ENCODE assay signal across 25 cellular contexts in the genomic region with DNA sequence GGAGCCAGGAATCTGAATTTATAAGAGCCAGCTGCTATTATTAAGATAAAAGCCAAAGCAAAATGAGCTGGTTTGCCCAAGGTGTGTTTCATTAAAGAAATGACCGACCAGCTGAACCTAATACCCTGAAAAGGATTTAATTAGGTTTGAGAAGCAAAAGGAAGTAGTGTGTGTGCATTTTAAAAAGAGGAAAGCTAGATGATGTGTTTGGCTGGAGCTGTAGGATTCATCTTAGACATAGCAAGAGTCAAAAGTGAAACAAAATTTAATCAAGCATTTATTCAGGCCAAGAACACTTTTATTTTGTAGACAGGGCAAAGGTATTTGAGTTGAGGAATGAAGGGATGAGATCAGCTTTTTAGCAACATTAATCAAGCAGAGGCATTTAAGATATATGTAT.
"Had no signal": no experiment of that assay in that cellular context is flagged by ENCODE, and none has a peak within 500 bp of the region (broad histone marks: within the 10 kb centered on the region; RNA-seq: fewer than 3 reads in every experiment).

No MANE protein-coding gene starts in this region.

- FAIRE-seq: colon, urothelium cell line had no signal

- H3K27me3 Mint-ChIP-seq: activated CD4-positive, alpha-beta T cell treated with anti-CD3 and anti-CD28 coated beads for 36 hours; activated naive CD8-positive, alpha-beta T cell; central memory CD8-positive, alpha-beta T cell; stimulated activated naive B cell treated with anti-CD40 and anti-IgM and Interleukin-4, amounts not matched to agents 10 μg/mL and 1 μg/mL and 100 μg/mL, for 72 hours had no signal

- H3K4me1 Mint-ChIP-seq: activated CD4-positive, alpha-beta T cell treated with anti-CD3 and anti-CD28 coated beads for 36 hours; naive thymus-derived CD4-positive, alpha-beta T cell had no signal

- H3K36me3 Mint-ChIP-seq: immature natural killer cell; naive thymus-derived CD4-positive, alpha-beta T cell; neural progenitor cell; stimulated activated naive B cell treated with anti-CD40 and anti-IgM and Interleukin-4, amounts not matched to agents 10 μg/mL and 1 μg/mL and 100 μg/mL, for 72 hours had no signal

- H3K9me3 Mint-ChIP-seq: activated T-cell treated with anti-CD3 and anti-CD28 coated beads, Interleukin-2, amount 50 U/mL, for 4 hours; activated T-helper 2 cell treated with anti-CD3 and anti-CD28 coated beads, Interferon-gamma antibody, Interleukin-2, Interleukin-4, amounts not matched to agents 10 μg/mL and 5 μg/mL and 100 μg/mL, durations not matched to agents 14 hours and 24 hours and 36 hours; central memory CD8-positive, alpha-beta T cell; immature natural killer cell; stimulated activated naive B cell treated with anti-CD40 and anti-IgM and Interleukin-4, amounts not matched to agents 10 μg/mL and 1 μg/mL and 100 μg/mL, for 72 hours had no signal

- DNase-seq: activated CD4-positive, alpha-beta T cell treated with anti-CD3 and anti-CD28 coated beads for 36 hours; activated CD4-positive, alpha-beta T cell treated with anti-CD3 and anti-CD28 coated beads, Interleukin-2, amount 50 U/mL, for 4 hours; activated CD8-positive, alpha-beta memory T cell treated with anti-CD3 and anti-CD28 coated beads for 24 hours; activated CD8-positive, alpha-beta memory T cell treated with anti-CD3 and anti-CD28 coated beads, Interleukin-2, amount 50 U/mL, for 4 hours; activated naive CD4-positive, alpha-beta T cell; activated T-cell treated with anti-CD3 and anti-CD28 coated beads, Interleukin-2, amount 50 U/mL, for 4 hours; adrenal gland; effector memory CD4-positive, alpha-beta T cell; foreskin melanocyte; glutamatergic neuron; immature natural killer cell; kidney glomerular epithelial cell; left lung; naive thymus-derived CD4-positive, alpha-beta T cell; stimulated activated CD4-positive, alpha-beta T cell treated with anti-CD3 and anti-CD28 coated beads, Interleukin-15, amount 100 ng/mL, for 24 hours; stimulated activated naive B cell treated with anti-CD40 and anti-IgM and Interleukin-4, amounts not matched to agents 10 μg/mL and 1 μg/mL and 100 μg/mL, for 72 hours; transverse colon had no signal

- H3K27ac Mint-ChIP-seq: activated CD4-positive, alpha-beta T cell treated with anti-CD3 and anti-CD28 coated beads for 36 hours; activated naive CD8-positive, alpha-beta T cell; activated T-helper 2 cell treated with anti-CD3 and anti-CD28 coated beads, Interferon-gamma antibody, Interleukin-2, Interleukin-4, amounts not matched to agents 10 μg/mL and 5 μg/mL and 100 μg/mL, durations not matched to agents 14 hours and 24 hours and 36 hours; immature natural killer cell; naive thymus-derived CD4-positive, alpha-beta T cell; neural progenitor cell; stimulated activated naive B cell treated with anti-CD40 and anti-IgM and Interleukin-4, amounts not matched to agents 10 μg/mL and 1 μg/mL and 100 μg/mL, for 72 hours; WTC11 had no signal

- H3K4me3 Mint-ChIP-seq: activated CD4-positive, alpha-beta T cell treated with anti-CD3 and anti-CD28 coated beads for 36 hours; activated naive CD8-positive, alpha-beta T cell; activated T-cell treated with anti-CD3 and anti-CD28 coated beads, Interleukin-2, amount 50 U/mL, for 4 hours; central memory CD8-positive, alpha-beta T cell; immature natural killer cell; naive thymus-derived CD4-positive, alpha-beta T cell; neural progenitor cell; stimulated activated naive B cell treated with anti-CD40 and anti-IgM and Interleukin-4, amounts not matched to agents 10 μg/mL and 1 μg/mL and 100 μg/mL, for 72 hours; WTC11 had no signal

- ATAC-seq: activated CD4-positive, alpha-beta T cell treated with anti-CD3 and anti-CD28 coated beads for 36 hours; activated T-cell treated with anti-CD3 and anti-CD28 coated beads, Interleukin-2, amount 50 U/mL, for 4 hours; left lung; naive thymus-derived CD4-positive, alpha-beta T cell; sciatic nerve; stimulated activated naive B cell treated with anti-CD40 and anti-IgM and Interleukin-4, amounts not matched to agents 10 μg/mL and 1 μg/mL and 100 μg/mL, for 72 hours; WTC11 had no signal
